ENCODE assay signal across 11 cellular contexts in the genomic region with DNA sequence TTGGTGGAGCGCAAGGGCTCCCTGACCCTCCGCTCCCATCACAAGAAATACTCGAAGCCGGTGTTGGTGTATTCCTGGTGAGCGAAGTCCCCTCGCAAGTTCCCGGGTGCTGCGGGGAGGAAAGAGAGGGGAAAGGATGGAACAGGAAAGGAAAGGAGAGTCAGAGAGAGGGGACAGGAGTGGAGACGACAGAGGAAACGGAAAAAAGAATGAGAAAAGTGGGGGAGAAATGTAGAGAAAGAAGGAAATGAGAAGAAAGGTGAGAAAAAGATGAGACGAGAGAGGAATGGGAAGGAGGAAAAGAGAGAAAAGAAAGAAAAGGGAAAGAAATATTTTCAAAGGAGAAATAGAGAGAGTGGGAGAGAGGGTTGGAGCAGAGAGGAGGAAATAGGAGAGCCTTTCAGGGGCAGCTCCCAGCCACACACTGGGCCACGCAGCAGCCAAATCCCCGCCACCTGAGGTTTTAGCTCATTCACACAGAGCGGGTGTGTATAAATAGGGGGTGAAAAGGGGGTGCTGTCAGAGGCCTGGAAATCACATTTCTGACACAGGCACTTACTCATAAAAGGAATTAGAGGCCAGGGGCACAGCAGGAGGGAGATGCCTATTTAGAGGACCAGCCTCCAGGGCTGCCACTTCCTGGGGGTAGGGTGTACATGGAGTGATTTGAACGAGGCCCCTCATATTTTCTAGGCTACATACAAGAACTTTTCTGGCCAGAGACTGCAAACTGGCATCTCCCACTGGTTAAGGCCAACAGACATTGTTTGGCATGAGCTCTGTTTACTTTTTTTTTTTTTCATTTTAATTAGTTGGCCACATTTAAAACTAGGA. TPM values are rescaled to one million over a fixed set of nuclear protein-coding genes. Genes with fewer than 3 reads are reported as not detected.
DNase-seq lines count a peak whose midpoint lies in the region; ATAC-seq and TF ChIP-seq lines count a peak whose summit lies in the region.
"Had no signal": no experiment of that assay in that cellular context is flagged by ENCODE, and none has a peak within 500 bp of the region (broad histone marks: within the 10 kb centered on the region; RNA-seq: fewer than 3 reads in every experiment).

No MANE protein-coding gene starts in this region.

- H3K4me2 ChIP-seq in GM23248 (ENCODE audit: unreplicated experiment) (peak overlapping the region; percentile 44), fibroblast of lung (ENCODE audit: extremely low read depth, insufficient read depth, low read length) (no peak overlapping the region), parathyroid adenoma (ENCODE audit: low read length) (peak overlapping the region; percentile 5)

- 0 out of 2 replicates have a peak overlapping the region, but pooled peaks have one; percentile 11 for H3K27ac Mint-ChIP-seq in WTC11

- H3K9ac ChIP-seq in GM23248 (no peak overlapping the region), fibroblast of lung (ENCODE audit: insufficient read depth, low read length) (no peak overlapping the region), parathyroid adenoma (no peak overlapping the region)

- 39% methylated on average over 15 of the region's 15 CpGs for WGBS in GM23248 (ENCODE audit: low coverage in 1 of 2, low lambda C conversion rate in 2 of 2, missing lambda C conversion rate in 2 of 2), 2 experiments

- H3K79me2 ChIP-seq in GM23248 (ENCODE audit: insufficient read depth) (no peaks in the 10 kb centered on the region), fibroblast of lung (ENCODE audit: control insufficient read depth, insufficient read depth, low read length) (no peaks in the 10 kb centered on the region), parathyroid adenoma (no peaks in the 10 kb centered on the region)

- H3K9me2 ChIP-seq in GM23248 (ENCODE audit: insufficient read depth), result no peaks in the 10 kb centered on the region

- CTCF ChIA-PET in WTC11 (lab: Charles Lee) (interaction anchor here (1.1 to 1.7 kb wide), 3 partner anchors 13 to 148 kb away, joined by 3 to 6 read pairs (median 4); a partner anchor contains a TSS), RWPE1 (lab: Yijun Ruan, JAX) (interaction anchor here (0.6 kb wide), 1 partner anchor 128 kb away, joined by 7 read pairs; no protein-coding TSS in a partner anchor)

- peaks cover 13% of the 10 kb centered on the region for H3K4me1 ChIP-seq in GM23248 (ENCODE audit: insufficient read depth)
- H3K4me1 ChIP-seq in fibroblast of lung (ENCODE audit: control insufficient read depth, extremely low read depth, insufficient read depth, low read length), result peaks cover 3% of the 10 kb centered on the region
- H3K4me1 ChIP-seq in parathyroid adenoma, result no peaks in the 10 kb centered on the region

- peak overlapping the region; percentile 85 for H3K4me3 Mint-ChIP-seq in WTC11

- no peak overlapping the region for H3K27ac ChIP-seq in GM23248
- H3K27ac ChIP-seq in fibroblast of lung (ENCODE audit: insufficient read depth, low read length), result no peak overlapping the region
- H3K27ac ChIP-seq in parathyroid adenoma, result no peak overlapping the region
- no peak overlapping the region for H3K27ac ChIP-seq in RWPE1
- H3K27ac ChIP-seq: skin epidermis had no signal

- DNase-seq in GM23248, result no peak
- no peak for DNase-seq in WTC11 (ENCODE audit: low spot score)
- no peak for DNase-seq in fibroblast of lung (ENCODE audit: low read depth in 2 of 2)
- DNase-seq in stimulated activated CD4-positive, alpha-beta T cell treated with anti-CD3 and anti-CD28 coated beads, Interleukin-4, amount 100 ng/mL, for 1 hour, result no peak
- no peak for DNase-seq in RWPE1 (ENCODE audit: low spot score)
- no peak for DNase-seq in GDM1 (lab: John Stamatoyannopoulos, UW)
- DNase-seq: DMS79 treated with DMSO at 0.1 percent for 48 hours, SIG-M5 had no signal

- H3K4me1 Mint-ChIP-seq in WTC11, result peaks cover 55% of the 10 kb centered on the region

- peaks cover 2% of the 10 kb centered on the region; the same call in 1 of the 2 replicates for H3K27me3 Mint-ChIP-seq in WTC11 (ENCODE audit: low read depth)

- H3F3A ChIP-seq in GM23248 (ENCODE audit: insufficient read depth), result no peaks in the 10 kb centered on the region

- TF ChIP-seq CTCF in WTC11 (IDR thresholded peaks at IDR 0.05) (no peak), fibroblast of lung (conservative IDR thresholded peaks at IDR 0.05 in 1 of 2, IDR thresholded peaks at IDR 0.05 in 1 of 2; ENCODE audit: low read depth in 1 of 2, low read length in 2 of 2) (no peak), parathyroid adenoma (IDR thresholded peaks at IDR 0.05) (no peak), RWPE1 (conservative IDR thresholded peaks at IDR 0.05; ENCODE audit: low read depth) (no peak)

- no peak for ATAC-seq in WTC11

- POLR2A ChIA-PET in WTC11 (lab: Charles Lee), result no interaction called here
- POLR2A ChIA-PET in RWPE1 (lab: Yijun Ruan, JAX; ENCODE audit: low non-redundant PET), result no interaction called here

- H3K27me3 ChIP-seq in GM23248 (replicated peaks; ENCODE audit: insufficient read depth) (0 out of 2 replicates have a peak, but pooled peaks cover 4% of the 10 kb centered on the region), fibroblast of lung (ENCODE audit: control insufficient read depth, insufficient read depth, low read length) (no peaks in the 10 kb centered on the region), parathyroid adenoma (ENCODE audit: control insufficient read depth, insufficient read depth, low read length) (no peaks in the 10 kb centered on the region)

- peak overlapping the region; percentile 53 for H2AFZ ChIP-seq in GM23248
- H2AFZ ChIP-seq in fibroblast of lung (ENCODE audit: low read length), result peak overlapping the region; percentile 2
- peak overlapping the region; percentile 62 for H2AFZ ChIP-seq in parathyroid adenoma

- H3K36me3 ChIP-seq in GM23248 (ENCODE audit: low read depth) (no peaks in the 10 kb centered on the region), fibroblast of lung (ENCODE audit: control insufficient read depth, insufficient read depth, low read length) (no peaks in the 10 kb centered on the region), parathyroid adenoma (ENCODE audit: control insufficient read depth, insufficient read depth, low read length) (no peaks in the 10 kb centered on the region)

- in situ Hi-C loops in GM23248 (cut with MboI), result no loop called here

- peaks cover 5% of the 10 kb centered on the region; the same call in 1 of the 2 replicates for H3K9me3 Mint-ChIP-seq in WTC11

- peaks cover 6% of the 10 kb centered on the region; the same call in 1 of the 2 replicates for H3K36me3 Mint-ChIP-seq in WTC11

- peak overlapping the region; percentile 29 for H3K4me3 ChIP-seq in GM23248
- H3K4me3 ChIP-seq in fibroblast of lung (replicated peaks in 1 of 4; ENCODE audit: control extremely low read depth in 1 of 4, insufficient read depth in 1 of 4, low read depth in 3 of 4, low read length in 4 of 4), result peak overlapping the region in 1 of 4 experiments; percentile 19
- no peak overlapping the region for H3K4me3 ChIP-seq in parathyroid adenoma (ENCODE audit: low read depth, low read length)

- H4K20me1 ChIP-seq in GM23248 (ENCODE audit: insufficient read depth) (no peaks in the 10 kb centered on the region), fibroblast of lung (ENCODE audit: control insufficient read depth, extremely low read depth, insufficient read depth, low read length) (no peaks in the 10 kb centered on the region)

- H3K9me3 ChIP-seq in GM23248 (ENCODE audit: low read depth), result no peaks in the 10 kb centered on the region
- no peaks in the 10 kb centered on the region for H3K9me3 ChIP-seq in fibroblast of lung (ENCODE audit: control insufficient read depth, insufficient read depth, low read depth, low read length)
- H3K9me3 ChIP-seq in parathyroid adenoma (ENCODE audit: control insufficient read depth, low read length), result no peaks in the 10 kb centered on the region

TF ChIP-seq in WTC11, 78 proteins besides CTCF, POLR2A, EP300 and RAD21:
- TF ChIP-seq, protein P1, sequence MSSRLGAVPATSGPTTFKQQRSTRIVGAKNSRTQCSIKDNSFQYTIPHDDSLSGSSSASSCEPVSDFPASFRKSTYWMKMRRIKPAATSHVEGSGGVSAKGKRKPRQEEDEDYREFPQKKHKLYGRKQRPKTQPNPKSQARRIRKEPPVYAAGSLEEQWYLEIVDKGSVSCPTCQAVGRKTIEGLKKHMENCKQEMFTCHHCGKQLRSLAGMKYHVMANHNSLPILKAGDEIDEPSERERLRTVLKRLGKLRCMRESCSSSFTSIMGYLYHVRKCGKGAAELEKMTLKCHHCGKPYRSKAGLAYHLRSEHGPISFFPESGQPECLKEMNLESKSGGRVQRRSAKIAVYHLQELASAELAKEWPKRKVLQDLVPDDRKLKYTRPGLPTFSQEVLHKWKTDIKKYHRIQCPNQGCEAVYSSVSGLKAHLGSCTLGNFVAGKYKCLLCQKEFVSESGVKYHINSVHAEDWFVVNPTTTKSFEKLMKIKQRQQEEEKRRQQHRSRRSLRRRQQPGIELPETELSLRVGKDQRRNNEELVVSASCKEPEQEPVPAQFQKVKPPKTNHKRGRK (CRISPR knock-in tag; IDR thresholded peaks at IDR 0.05; ENCODE audit: borderline replicate concordance), result peak; percentile 92
- no peak for TF ChIP-seq RORB (CRISPR knock-in tag; IDR thresholded peaks at IDR 0.05)

RNA-seq across cellular contexts. Expression of a gene that starts 0.6 kb away (rescaled TPM):
- not detected in 2 replicates for total RNA-seq in GM23248 (2014; rRNA removed; shearing (Covaris generic))
- polyA plus RNA-seq in GM23248 (2016; fragmentation: Nextera tagmentation; extraction: Ambion mirVana) (0.39 TPM in 1 of 2 replicates, not detected in the other), fibroblast of lung (not detected in 2 replicates)
- total RNA-seq in WTC11 (2021) (11.2 to 29.2 TPM (median 11.5 TPM) in 3 replicates), fibroblast of lung (not detected in 2 replicates)
- polyA plus RNA-seq in fibroblast of lung (2012), result not detected in 2 replicates
- not detected in 2 replicates for polyA minus RNA-seq in fibroblast of lung (ENCODE audit: low replicate concordance)
- total RNA-seq: liver had no signal
- polyA plus RNA-seq: liver had no signal

Comparison
In these comparisons a context has a peak if more than half of its experiments do, and no peak if none do; other contexts are left out.
1. H2AFZ ChIP-seq: peak in every context shown above with its lines; median percentile 62 in parathyroid adenoma; 53 in GM23248; 2 in fibroblast of lung.
2. RNA of a gene that starts 0.6 kb away (total RNA-seq): 11.2 to 29.2 TPM in WTC11; not detected in GM23248 and not detected in fibroblast of lung; every median in the first group is over 10 times any median in the second.